13 cellular contexts compared by ENCODE assay signal in the genomic region with DNA sequence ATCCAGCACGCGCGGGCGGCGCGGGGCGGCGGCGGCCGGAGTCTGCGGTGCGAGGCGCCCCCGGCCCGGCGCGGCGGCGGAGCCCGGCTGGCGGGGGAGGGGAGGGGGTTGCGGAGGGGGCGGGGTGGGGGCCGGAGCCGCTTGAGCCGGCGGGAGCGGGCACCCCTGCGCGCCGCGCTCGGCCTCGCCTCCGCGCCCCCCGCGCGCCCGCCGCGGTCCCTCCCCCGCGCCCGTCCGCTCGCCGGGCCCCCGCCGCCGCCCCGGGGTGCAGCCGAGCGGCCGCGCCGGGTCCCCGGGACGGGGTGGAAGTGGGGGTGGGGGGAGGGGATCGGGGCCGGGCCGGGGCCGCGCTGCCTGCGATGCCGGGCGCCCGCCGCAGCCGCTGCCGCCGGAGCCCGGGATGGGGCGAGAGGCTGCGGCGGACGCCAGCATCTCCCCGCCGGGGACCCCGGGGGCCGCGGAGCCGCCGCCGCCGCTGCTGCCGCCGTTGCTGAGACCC. TPM values are rescaled to one million over a fixed set of nuclear protein-coding genes. Genes with fewer than 3 reads are reported as not detected.
DNase-seq lines count a peak whose midpoint lies in the region; ATAC-seq and TF ChIP-seq lines count a peak whose summit lies in the region.
"Had no signal": no experiment of that assay in that cellular context is flagged by ENCODE, and none has a peak within 500 bp of the region (broad histone marks: within the 10 kb centered on the region; RNA-seq: fewer than 3 reads in every experiment).

No MANE protein-coding gene starts in this region.

- H3K36me3 ChIP-seq in A673 (ENCODE audit: insufficient read depth, low read length, poor library complexity, severe bottlenecking), result no peaks in the 10 kb centered on the region

- ATAC-seq in GM21381 (IDR thresholded peaks at IDR 0.05; ENCODE audit: unreplicated experiment), result no peak
- ATAC-seq: foreskin keratinocyte had no signal

- peak overlapping the region in 2 of 3 experiments; percentile 79 to 89 for H3K4me3 Mint-ChIP-seq in nephron

- H3K27ac Mint-ChIP-seq in nephron, result no peak overlapping the region
- H3K27ac Mint-ChIP-seq: activated naive CD4-positive, alpha-beta T cell treated with anti-CD3 and anti-CD28 coated beads, Interleukin-2, amount 50 U/mL, for 24 hours had no signal

- H3K4me1 Mint-ChIP-seq in nephron, result peaks cover 50% of the 10 kb centered on the region

- DNase-seq in A673 (ENCODE audit: low spot score), result no peak
- DNase-seq in GM20000 (ENCODE audit: low spot score), result peak; percentile 82
- DNase-seq in SW480 (ENCODE audit: low spot score), result no peak
- DNase-seq in NCI-H446 treated with DMSO at 0.1 percent for 48 hours (lab: John Stamatoyannopoulos, UW), result no peak
- no peak for DNase-seq in NCI-H2107 (lab: John Stamatoyannopoulos, UW)
- DNase-seq: CD4-positive, CD25-positive, alpha-beta regulatory T cell; foreskin keratinocyte; NCI-H1105 treated with DMSO at 0.1 percent for 48 hours had no signal

- no peak for TF ChIP-seq CTCF in A673 (conservative IDR thresholded peaks at IDR 0.05; ENCODE audit: low read depth, low read length)
- TF ChIP-seq CTCF in GM20000 (IDR thresholded peaks at IDR 0.05; ENCODE audit: extremely low read depth, missing control alignments), result no peak
- TF ChIP-seq CTCF in nephron (IDR thresholded peaks at IDR 0.05; ENCODE audit: unreplicated experiment in 3 of 3), result no peak

- H3K9me3 ChIP-seq in A673 (ENCODE audit: low read depth, low read length, poor library complexity, severe bottlenecking), result no peaks in the 10 kb centered on the region

- no peaks in the 10 kb centered on the region for H3K9me3 Mint-ChIP-seq in nephron
- H3K9me3 Mint-ChIP-seq: activated naive CD4-positive, alpha-beta T cell treated with anti-CD3 and anti-CD28 coated beads, Interleukin-2, amount 50 U/mL, for 24 hours had no signal

- H3K4me3 ChIP-seq in A673 (ENCODE audit: low read depth, low read length, poor library complexity, severe bottlenecking), result peak overlapping the region; percentile 71

- H3K36me3 Mint-ChIP-seq in nephron (ENCODE audit: low read depth), result no peaks in the 10 kb centered on the region
- H3K36me3 Mint-ChIP-seq: CD4-positive, CD25-positive, alpha-beta regulatory T cell had no signal

- CTCF ChIA-PET in A673 (lab: Charles Lee), result interaction anchor here (0.5 kb wide), 1 partner anchor 56 kb away, joined by 7 read pairs; no protein-coding TSS in a partner anchor

- POLR2A ChIA-PET in A673 (lab: Charles Lee; ENCODE audit: low non-redundant PET), result no interaction called here

- intact Hi-C loops in A673 (cut with micrococcal nuclease; ENCODE audit: unreplicated experiment), result no loop called here

- H3K27me3 ChIP-seq in A673 (replicated peaks; ENCODE audit: insufficient read depth, low read depth, low read length, poor library complexity), result no peaks in the 10 kb centered on the region

- no TSS peak for BruUV-seq in A673 (replicated peaks; lab: Mats Ljungman, UMichigan)

- H3K27ac ChIP-seq in A673 (ENCODE audit: low read depth, low read length, poor library complexity, severe bottlenecking) (no peak overlapping the region), cingulate gyrus (ENCODE audit: low read depth, low read length) (peak overlapping the region; percentile 93)
- H3K27ac ChIP-seq: foreskin keratinocyte had no signal

- peaks cover 11% of the 10 kb centered on the region for H3K27me3 Mint-ChIP-seq in nephron (ENCODE audit: low read depth)

- H3K4me1 ChIP-seq in A673 (ENCODE audit: insufficient read depth, low read length, poor library complexity, severe bottlenecking), result peaks cover 14% of the 10 kb centered on the region
- H3K4me1 ChIP-seq: foreskin keratinocyte had no signal

RNA-seq across cellular contexts. Expression of a gene that starts 0.3 kb away (rescaled TPM):
- 2.7 and 5.8 TPM in 2 replicates for total RNA-seq in A673 (2021)
- total RNA-seq: foreskin keratinocyte, pulmonary artery endothelial cell had no signal

RNA-seq across cellular contexts. Expression of a gene that starts 45.0 kb away (rescaled TPM):
- 47.1 and 55.1 TPM in 2 replicates for total RNA-seq in A673 (2021)

RNA-seq across cellular contexts. Expression of a gene that starts 57.5 kb away (rescaled TPM):
- 27.0 and 38.2 TPM in 2 replicates for total RNA-seq in A673 (2021)
